Comparison of ENCODE assay signal across 2 cellular contexts in genomic region chr1:31282426-31282825, GRCh38.
TF ChIP-seq lines count a peak whose summit lies in the region.

No MANE protein-coding gene starts in this region.

TF ChIP-seq in HEK293, 187 proteins besides CTCF, POLR2A, EP300 and RAD21:
- TF ChIP-seq ZNF366 (tag by site-specific recombination; conservative IDR thresholded peaks at IDR 0.05) = peak; percentile 55
TF ChIP-seq in HEK293: peak in this region for 1; not testable (repeated sequence) for 186.

TF ChIP-seq in K562, 482 proteins besides CTCF, POLR2A, EP300 and RAD21 (continued from another document):
- TF ChIP-seq, protein P1, sequence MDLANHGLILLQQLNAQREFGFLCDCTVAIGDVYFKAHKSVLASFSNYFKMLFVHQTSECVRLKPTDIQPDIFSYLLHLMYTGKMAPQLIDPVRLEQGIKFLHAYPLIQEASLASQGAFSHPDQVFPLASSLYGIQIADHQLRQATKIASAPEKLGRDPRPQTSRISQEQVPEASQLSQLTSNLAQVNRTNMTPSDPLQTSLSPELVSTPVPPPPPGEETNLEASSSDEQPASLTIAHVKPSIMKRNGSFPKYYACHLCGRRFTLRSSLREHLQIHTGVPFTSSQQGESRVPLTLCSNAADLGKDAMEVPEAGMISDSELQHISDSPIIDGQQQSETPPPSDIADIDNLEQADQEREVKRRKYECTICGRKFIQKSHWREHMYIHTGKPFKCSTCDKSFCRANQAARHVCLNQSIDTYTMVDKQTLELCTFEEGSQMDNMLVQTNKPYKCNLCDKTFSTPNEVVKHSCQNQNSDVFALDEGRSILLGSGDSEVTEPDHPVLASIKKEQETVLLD (IDR thresholded peaks at IDR 0.05) = peak; percentile 91
- TF ChIP-seq MCM7 (IDR thresholded peaks at IDR 0.05) = peak in 1 of 2 experiments; percentile 75; a peak in 1 of 4 replicates
- peak; percentile 100 for TF ChIP-seq DACH1 (IDR thresholded peaks at IDR 0.05; ENCODE audit: partially characterized antibody)
- 0 out of 2 replicates have a peak, but pooled peaks have one; percentile 16 for TF ChIP-seq LCOR (CRISPR knock-in tag; IDR thresholded peaks at IDR 0.05)
- peak; percentile 73; the same call in 1 of the 2 replicates for TF ChIP-seq MTA1 (IDR thresholded peaks at IDR 0.05; ENCODE audit: borderline replicate concordance)
- peak; percentile 98 for TF ChIP-seq GATAD2B (IDR thresholded peaks at IDR 0.05; ENCODE audit: borderline replicate concordance)
- TF ChIP-seq GATAD2A (IDR thresholded peaks at IDR 0.05) = 0 out of 2 replicates have a peak, but pooled peaks have one; percentile 23
- 0 out of 4 replicates have a peak, but pooled peaks of 1 of the 2 experiments have one; percentile 18 for TF ChIP-seq ARNT (IDR thresholded peaks at IDR 0.05)
